In the genomic region with DNA sequence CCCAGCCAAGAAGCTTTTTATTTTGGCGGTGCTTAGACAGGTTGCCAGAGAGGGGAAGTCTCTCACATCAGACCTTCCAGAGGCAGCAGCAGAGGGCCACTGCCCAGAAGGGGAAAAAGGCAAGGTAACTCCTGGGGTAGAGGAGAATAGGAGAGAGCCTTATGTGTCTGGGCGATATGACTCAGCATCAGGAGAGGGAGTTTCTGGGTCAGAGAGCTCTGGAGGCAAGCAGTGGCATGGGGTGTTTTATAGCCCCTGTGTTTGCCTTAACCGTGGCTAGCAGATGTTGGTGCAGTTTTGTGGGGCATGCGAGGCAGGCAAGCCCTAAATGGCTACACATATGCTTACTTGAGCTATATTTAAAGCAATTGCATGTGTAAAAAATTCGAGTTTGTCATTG, we compare ENCODE assay signal across 14 cellular contexts.
"Had no signal": no experiment of that assay in that cellular context is flagged by ENCODE, and none has a peak within 500 bp of the region (broad histone marks: within the 10 kb centered on the region; RNA-seq: fewer than 3 reads in every experiment).

No MANE protein-coding gene starts in this region.

- H3K27me3 ChIP-seq: neural progenitor cell, sigmoid colon, stomach, testis, upper lobe of right lung had no signal

- H3K4me3 ChIP-seq: lower lobe of right lung, neural progenitor cell, sigmoid colon, stomach, testis, upper lobe of right lung had no signal

- H3K27ac ChIP-seq: lower lobe of right lung, neural progenitor cell, sigmoid colon, stomach, testis, upper lobe of right lung had no signal

- H3K9ac ChIP-seq: neural progenitor cell had no signal

- H2AFZ ChIP-seq: neural progenitor cell had no signal

- H3K36me3 ChIP-seq: lower lobe of right lung, neural progenitor cell, sigmoid colon, stomach, upper lobe of right lung had no signal

- ATAC-seq: activated naive CD8-positive, alpha-beta T cell treated with anti-CD3 and anti-CD28 coated beads, Interleukin-2, amount 50 U/mL, for 24 hours; activated T-helper 17 cell treated with anti-CD3 and anti-CD28 coated beads, Interleukin-2, amount 50 U/mL, for 72 hours; lower lobe of right lung; upper lobe of right lung had no signal

- H3K4me1 ChIP-seq: lower lobe of right lung, neural progenitor cell, sigmoid colon, stomach, testis, upper lobe of right lung had no signal

- DNase-seq: activated CD4-positive, alpha-beta T cell treated with anti-CD3 and anti-CD28 coated beads for 1 hour; activated CD4-positive, alpha-beta T cell treated with anti-CD3 and anti-CD28 coated beads, Interleukin-2, amount 50 U/mL, for 4 hours; activated naive CD4-positive, alpha-beta T cell treated with anti-CD3 and anti-CD28 coated beads for 36 hours; activated naive CD8-positive, alpha-beta T cell treated with anti-CD3 and anti-CD28 coated beads, Interleukin-2, amount 50 U/mL, for 24 hours; aorta; lower lobe of right lung; naive B cell; sigmoid colon; stimulated activated CD4-positive, alpha-beta T cell treated with anti-CD3 and anti-CD28 coated beads, Interleukin-2, amount 100 ng/mL, for 24 hours; stomach; testis; upper lobe of right lung had no signal

- H3K9me3 ChIP-seq: lower lobe of right lung, sigmoid colon, stomach, testis, upper lobe of right lung had no signal

- H3K4me2 ChIP-seq: neural progenitor cell had no signal
